1 cellular context compared by ENCODE assay signal in genomic region chr10:102420810-102421644, GRCh38.
TF ChIP-seq lines count a peak whose summit lies in the region.

TSS of gene FBXL15 (plus strand) at chr10:102420836. CDS start at chr10:102421130, 294 bp downstream.

TF ChIP-seq in A549, 52 proteins besides CTCF, POLR2A, EP300 and RAD21 (continued from another document):
- no peak for TF ChIP-seq NPAS2 (CRISPR knock-in tag; IDR thresholded peaks at IDR 0.05; ENCODE audit: borderline replicate concordance)
- TF ChIP-seq ATOH8 (CRISPR knock-in tag; IDR thresholded peaks at IDR 0.05; ENCODE audit: low read depth): no peak
- no peak for TF ChIP-seq HMGXB4 (CRISPR knock-in tag; IDR thresholded peaks at IDR 0.05; ENCODE audit: borderline replicate concordance)
- TF ChIP-seq HOXB5 (CRISPR knock-in tag; IDR thresholded peaks at IDR 0.05): peak; percentile 41; the same call in 1 of the 2 replicates
- peak; percentile 84 for TF ChIP-seq KDM5A (IDR thresholded peaks at IDR 0.05)
- TF ChIP-seq FOXS1 (CRISPR knock-in tag; IDR thresholded peaks at IDR 0.05): no peak
- TF ChIP-seq BCL3 (IDR thresholded peaks at IDR 0.05): peak; percentile 40; the same call in 1 of the 3 replicates
- no peak for TF ChIP-seq CBX2 (IDR thresholded peaks at IDR 0.05; ENCODE audit: borderline replicate concordance, low read depth)
- no peak for TF ChIP-seq HOXA7 (CRISPR knock-in tag; IDR thresholded peaks at IDR 0.05)
- TF ChIP-seq JUNB (IDR thresholded peaks at IDR 0.05): no peak
- TF ChIP-seq BHLHE40 (IDR thresholded peaks at IDR 0.05; ENCODE audit: low read depth, low read length): no peak
- TF ChIP-seq PHF8 (IDR thresholded peaks at IDR 0.05; ENCODE audit: borderline replicate concordance, low read depth): peak; percentile 53; the same call in 1 of the 2 replicates
- TF ChIP-seq FOSL2 (IDR thresholded peaks at IDR 0.05): no peak
- TF ChIP-seq FOSL2 (CRISPR knock-in tag; IDR thresholded peaks at IDR 0.05): no peak
- TF ChIP-seq TFCP2L1 (CRISPR knock-in tag; IDR thresholded peaks at IDR 0.05): no peak
- TF ChIP-seq ZFP36 (IDR thresholded peaks at IDR 0.05; ENCODE audit: borderline replicate concordance, partially characterized antibody): no peak
- peak; percentile 15; the same call in 1 of the 3 replicates for TF ChIP-seq SMC3 (IDR thresholded peaks at IDR 0.05)
- peak; percentile 25; the same call in 1 of the 2 replicates for TF ChIP-seq GATA3 (IDR thresholded peaks at IDR 0.05; ENCODE audit: borderline replicate concordance)
- 0 out of 2 replicates have a peak, but pooled peaks have one; percentile 18 for TF ChIP-seq MYC (IDR thresholded peaks at IDR 0.05; ENCODE audit: borderline replicate concordance, low read length)
- TF ChIP-seq RARB (CRISPR knock-in tag; IDR thresholded peaks at IDR 0.05): no peak
- no peak for TF ChIP-seq MAFK (IDR thresholded peaks at IDR 0.05; ENCODE audit: partially characterized antibody)
- TF ChIP-seq RNF2 (IDR thresholded peaks at IDR 0.05; ENCODE audit: borderline replicate concordance, low read depth): no peak
- TF ChIP-seq ESRRA (IDR thresholded peaks at IDR 0.05; ENCODE audit: borderline replicate concordance, low read length): no peak
